Comparison of ENCODE assay signal across 8 cellular contexts in the genomic region with DNA sequence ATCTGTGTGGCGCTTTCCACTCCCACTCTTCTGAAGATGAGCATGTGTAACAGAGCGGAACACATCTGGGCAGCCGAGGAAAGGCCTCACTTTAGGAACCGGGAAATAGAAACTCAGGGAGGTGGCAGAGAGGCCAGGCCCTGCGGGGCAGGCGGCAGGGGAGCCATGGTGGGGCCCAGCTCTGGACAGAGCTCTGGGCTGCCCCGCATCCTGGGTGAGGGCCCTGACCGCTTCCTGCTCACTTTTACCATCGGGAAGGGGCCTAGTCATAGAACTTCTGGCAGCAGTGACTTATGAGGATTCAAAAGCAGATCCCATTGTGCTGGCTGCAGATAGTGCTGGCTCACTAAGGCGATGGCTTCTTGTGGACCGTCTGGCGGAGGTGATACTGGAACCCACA.
"Had no signal": no experiment of that assay in that cellular context is flagged by ENCODE, and none has a peak within 500 bp of the region (broad histone marks: within the 10 kb centered on the region; RNA-seq: fewer than 3 reads in every experiment).

No MANE protein-coding gene starts in this region.

- H3K9me3 ChIP-seq: esophagus muscularis mucosa, testis, upper lobe of left lung had no signal

- H3K27ac ChIP-seq: esophagus muscularis mucosa, testis, upper lobe of left lung had no signal

- H3K4me1 ChIP-seq: testis had no signal

- H3K27me3 Mint-ChIP-seq: activated naive CD4-positive, alpha-beta T cell treated with anti-CD3 and anti-CD28 coated beads, Interleukin-2, amount 50 U/mL, for 24 hours; memory B cell had no signal

- H3K4me3 Mint-ChIP-seq: activated naive CD4-positive, alpha-beta T cell treated with anti-CD3 and anti-CD28 coated beads, Interleukin-2, amount 50 U/mL, for 24 hours; brain; memory B cell; T-helper 1 cell treated with Interleukin-12 subunit alpha and Interleukin-12 subunit beta and Interleukin-4 antibody, amounts not matched to agents 30 μg/mL and 1 μg/mL, for 36 hours; WTC11 had no signal

- H3K36me3 ChIP-seq: esophagus muscularis mucosa, upper lobe of left lung had no signal

- H3K27ac Mint-ChIP-seq: activated naive CD4-positive, alpha-beta T cell treated with anti-CD3 and anti-CD28 coated beads, Interleukin-2, amount 50 U/mL, for 24 hours; brain; memory B cell; T-helper 1 cell treated with Interleukin-12 subunit alpha and Interleukin-12 subunit beta and Interleukin-4 antibody, amounts not matched to agents 30 μg/mL and 1 μg/mL, for 36 hours; WTC11 had no signal

- H3K9me3 Mint-ChIP-seq: activated naive CD4-positive, alpha-beta T cell treated with anti-CD3 and anti-CD28 coated beads, Interleukin-2, amount 50 U/mL, for 24 hours; memory B cell; T-helper 1 cell treated with Interleukin-12 subunit alpha and Interleukin-12 subunit beta and Interleukin-4 antibody, amounts not matched to agents 30 μg/mL and 1 μg/mL, for 36 hours; WTC11 had no signal

- H3K4me3 ChIP-seq: esophagus muscularis mucosa, testis, upper lobe of left lung had no signal

- H3K27me3 ChIP-seq: esophagus muscularis mucosa, testis, upper lobe of left lung had no signal

- H3K36me3 Mint-ChIP-seq: activated naive CD4-positive, alpha-beta T cell treated with anti-CD3 and anti-CD28 coated beads, Interleukin-2, amount 50 U/mL, for 24 hours; brain; memory B cell; WTC11 had no signal
